Comparison of ENCODE assay signal across 1 cellular context in the genomic region with DNA sequence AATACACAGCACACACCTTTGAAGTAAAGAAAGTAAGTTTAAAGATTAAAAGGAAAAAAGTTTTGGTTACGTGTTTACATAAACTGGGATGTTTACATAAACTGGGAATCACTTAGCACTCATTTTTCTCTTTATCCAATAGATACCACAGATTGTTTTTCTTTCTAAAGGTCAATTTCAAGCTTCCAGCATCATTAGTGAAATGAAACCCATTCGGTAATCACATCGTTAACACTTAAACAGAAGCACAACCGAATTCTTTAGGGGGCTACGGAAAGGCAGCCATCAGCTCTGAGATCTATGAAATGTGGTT.
TF ChIP-seq lines count a peak whose summit lies in the region.

No MANE protein-coding gene starts in this region.

TF ChIP-seq in IMR-90, 13 proteins besides CTCF, POLR2A, EP300 and RAD21 (continued from another document):
- TF ChIP-seq, protein P1, sequence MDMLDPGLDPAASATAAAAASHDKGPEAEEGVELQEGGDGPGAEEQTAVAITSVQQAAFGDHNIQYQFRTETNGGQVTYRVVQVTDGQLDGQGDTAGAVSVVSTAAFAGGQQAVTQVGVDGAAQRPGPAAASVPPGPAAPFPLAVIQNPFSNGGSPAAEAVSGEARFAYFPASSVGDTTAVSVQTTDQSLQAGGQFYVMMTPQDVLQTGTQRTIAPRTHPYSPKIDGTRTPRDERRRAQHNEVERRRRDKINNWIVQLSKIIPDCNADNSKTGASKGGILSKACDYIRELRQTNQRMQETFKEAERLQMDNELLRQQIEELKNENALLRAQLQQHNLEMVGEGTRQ (IDR thresholded peaks at IDR 0.05; ENCODE audit: low read depth, low read length): no peak
- no peak for TF ChIP-seq MAZ (IDR thresholded peaks at IDR 0.05; ENCODE audit: borderline replicate concordance, low read depth, low read length)
TF ChIP-seq in IMR-90: peak in this region for 0.
